Comparison of ENCODE assay signal across 22 cellular contexts in genomic region chr10:11363497-11363896, GRCh38.
DNase-seq lines count a peak whose midpoint lies in the region; ATAC-seq and TF ChIP-seq lines count a peak whose summit lies in the region.
"Had no signal": no experiment of that assay in that cellular context is flagged by ENCODE, and none has a peak within 500 bp of the region (broad histone marks: within the 10 kb centered on the region; RNA-seq: fewer than 3 reads in every experiment).

No MANE protein-coding gene starts in this region.

- H3K27me3 Mint-ChIP-seq in natural killer cell treated with Interleukin-12 subunit alpha and Interleukin-12 subunit beta and Interleukin-15 and Interleukin-18, amount 100 ng/mL, for 72 hours = no peaks in the 10 kb centered on the region
- H3K27me3 Mint-ChIP-seq in natural killer cell (ENCODE audit: low read depth in 2 of 2) = no peaks in the 10 kb centered on the region
- H3K27me3 Mint-ChIP-seq in naive thymus-derived CD8-positive, alpha-beta T cell = no peaks in the 10 kb centered on the region
- H3K27me3 Mint-ChIP-seq: B cell had no signal

- TF ChIP-seq EP300 in upper lobe of left lung (IDR thresholded peaks at IDR 0.05) = no peak

- no peaks in the 10 kb centered on the region for H3K9me3 Mint-ChIP-seq in natural killer cell treated with Interleukin-12 subunit alpha and Interleukin-12 subunit beta and Interleukin-15 and Interleukin-18, amount 100 ng/mL, for 72 hours
- no peaks in the 10 kb centered on the region for H3K9me3 Mint-ChIP-seq in natural killer cell
- peaks cover 0 to 10% (median 3%) of the 10 kb centered on the region in 9 donors for H3K9me3 Mint-ChIP-seq in naive thymus-derived CD8-positive, alpha-beta T cell
- H3K9me3 Mint-ChIP-seq: CD8-positive, alpha-beta T cell had no signal

- TF ChIP-seq CTCF in natural killer cell (IDR thresholded peaks at IDR 0.05) = no peak
- TF ChIP-seq CTCF in upper lobe of left lung (IDR thresholded peaks at IDR 0.05) = no peak

- no peak overlapping the region for H3K4me3 Mint-ChIP-seq in natural killer cell treated with Interleukin-12 subunit alpha and Interleukin-12 subunit beta and Interleukin-15 and Interleukin-18, amount 100 ng/mL, for 72 hours
- no peak overlapping the region for H3K4me3 Mint-ChIP-seq in natural killer cell
- H3K4me3 Mint-ChIP-seq in naive thymus-derived CD8-positive, alpha-beta T cell = no peak overlapping the region
- H3K4me3 Mint-ChIP-seq: B cell; CD4-positive, CD25-positive, alpha-beta regulatory T cell; CD8-positive, alpha-beta T cell had no signal

- peak overlapping the region; percentile 77 for H3K27ac ChIP-seq in mesodermal cell (ENCODE audit: low read depth, low read length, severe bottlenecking)
- H3K27ac ChIP-seq in upper lobe of left lung = no peak overlapping the region
- H3K27ac ChIP-seq: 22Rv1, BLaER1, C4-2B, GM23248 had no signal

- H3K4me3 ChIP-seq in mesodermal cell (ENCODE audit: extremely low read depth, insufficient read depth, low read length, poor library complexity, severe bottlenecking) (no peak overlapping the region), upper lobe of left lung (no peak overlapping the region)
- H3K4me3 ChIP-seq: BLaER1, GM12878, GM23248 had no signal

- DNase-seq in natural killer cell treated with Interleukin-12 subunit alpha and Interleukin-12 subunit beta and Interleukin-15 and Interleukin-18, amount 100 ng/mL, for 72 hours (ENCODE audit: low spot score) = no peak
- no peak for DNase-seq in natural killer cell
- no peak for DNase-seq in upper lobe of left lung
- no peak for DNase-seq in glomerular visceral epithelial cell (ENCODE audit: extremely low spot score)
- no peak for DNase-seq in stimulated activated naive CD4-positive, alpha-beta T cell (lab: John Stamatoyannopoulos, UW)
- no peak for DNase-seq in naive thymus-derived CD8-positive, alpha-beta T cell
- DNase-seq: CD4-positive, CD25-positive, alpha-beta regulatory T cell; CD8-positive, alpha-beta T cell; DMS 273 treated with DMSO at 0.1 percent for 48 hours; DMS79; EL; GDM1; GM23248; H7; HCEC 1CT had no signal

- H3K27ac Mint-ChIP-seq in natural killer cell treated with Interleukin-12 subunit alpha and Interleukin-12 subunit beta and Interleukin-15 and Interleukin-18, amount 100 ng/mL, for 72 hours = no peak overlapping the region
- no peak overlapping the region for H3K27ac Mint-ChIP-seq in natural killer cell
- H3K27ac Mint-ChIP-seq in naive thymus-derived CD8-positive, alpha-beta T cell = peak overlapping the region in 2 of 10 donors; percentile 20 to 63
- H3K27ac Mint-ChIP-seq: B cell; CD8-positive, alpha-beta T cell had no signal

- POLR2A ChIA-PET in naive thymus-derived CD8-positive, alpha-beta T cell (lab: Charles Lee) = interaction anchor here (1.3 kb wide), 1 partner anchor 23 kb away, joined by 3 read pairs; no protein-coding TSS in a partner anchor

- H3K4me1 ChIP-seq in mesodermal cell (ENCODE audit: control insufficient read depth, insufficient read depth, low read length, poor library complexity, severe bottlenecking) (peaks cover 3% of the 10 kb centered on the region), upper lobe of left lung (no peaks in the 10 kb centered on the region)
- H3K4me1 ChIP-seq: BLaER1 had no signal

- ATAC-seq in natural killer cell treated with Interleukin-12 subunit alpha and Interleukin-12 subunit beta and Interleukin-15 and Interleukin-18, amount 100 ng/mL, for 72 hours = peak; percentile 24 to 57
- ATAC-seq in natural killer cell = no peak
- ATAC-seq in upper lobe of left lung (ENCODE audit: low FRiP score in 2 of 2) = peak; percentile 30 to 31
- no peak for ATAC-seq in naive thymus-derived CD8-positive, alpha-beta T cell
- no peak for ATAC-seq in HG03457 (IDR thresholded peaks at IDR 0.05; ENCODE audit: unreplicated experiment)
- ATAC-seq: CD8-positive, alpha-beta T cell; GM12878 had no signal

- no peaks in the 10 kb centered on the region for H3K27me3 ChIP-seq in upper lobe of left lung
- H3K27me3 ChIP-seq: BLaER1 had no signal

- no peaks in the 10 kb centered on the region for H3K36me3 Mint-ChIP-seq in natural killer cell treated with Interleukin-12 subunit alpha and Interleukin-12 subunit beta and Interleukin-15 and Interleukin-18, amount 100 ng/mL, for 72 hours
- H3K36me3 Mint-ChIP-seq in natural killer cell = no peaks in the 10 kb centered on the region
- H3K36me3 Mint-ChIP-seq in naive thymus-derived CD8-positive, alpha-beta T cell = peaks cover 0 to 4% (median 3%) of the 10 kb centered on the region in 3 donors
- H3K36me3 Mint-ChIP-seq: CD4-positive, CD25-positive, alpha-beta regulatory T cell; CD8-positive, alpha-beta T cell had no signal

- no peak for TF ChIP-seq POLR2A in upper lobe of left lung (IDR thresholded peaks at IDR 0.05)

- intact Hi-C loops in natural killer cell (cut with micrococcal nuclease) = no loop called here

- H3K9me3 ChIP-seq in mesodermal cell (ENCODE audit: control insufficient read depth, low read length) (peaks cover 9% of the 10 kb centered on the region), upper lobe of left lung (peaks cover 0 to 5% (median 0%) of the 10 kb centered on the region in 4 donors)

- 92% methylated on average over 4 of the region's 7 CpGs for WGBS in mesodermal cell (ENCODE audit: insufficient coverage in 2 of 2), 2 experiments
- WGBS in upper lobe of left lung, 2 donors = 89 to 92% methylated on average over 7 of the region's 7 CpGs

- H3K4me1 Mint-ChIP-seq in natural killer cell treated with Interleukin-12 subunit alpha and Interleukin-12 subunit beta and Interleukin-15 and Interleukin-18, amount 100 ng/mL, for 72 hours (ENCODE audit: low read depth in 2 of 2) = peaks cover 0 to 10% of the 10 kb centered on the region in 2 donors
- H3K4me1 Mint-ChIP-seq in natural killer cell = peaks cover 6 to 10% of the 10 kb centered on the region in 2 donors
- H3K4me1 Mint-ChIP-seq in naive thymus-derived CD8-positive, alpha-beta T cell = peaks cover 4 to 11% (median 8%) of the 10 kb centered on the region in 4 donors

- H3K36me3 ChIP-seq in mesodermal cell (ENCODE audit: control insufficient read depth, insufficient read depth, low read length) = no peaks in the 10 kb centered on the region
- no peaks in the 10 kb centered on the region for H3K36me3 ChIP-seq in upper lobe of left lung
- H3K36me3 ChIP-seq: BLaER1 had no signal

Comparison
In these comparisons a context has a peak if more than half of its experiments do, and no peak if none do; other contexts are left out.
1. ATAC-seq: peak in natural killer cell treated with Interleukin-12 subunit alpha and Interleukin-12 subunit beta and Interleukin-15 and Interleukin-18, amount 100 ng/mL, for 72 hours (2 of 2) and upper lobe of left lung (2 of 2); none in natural killer cell (0 of 3), naive thymus-derived CD8-positive, alpha-beta T cell (0 of 2) and HG03457 (single experiment).